Comparison of ENCODE assay signal across 8 cellular contexts in the genomic region with DNA sequence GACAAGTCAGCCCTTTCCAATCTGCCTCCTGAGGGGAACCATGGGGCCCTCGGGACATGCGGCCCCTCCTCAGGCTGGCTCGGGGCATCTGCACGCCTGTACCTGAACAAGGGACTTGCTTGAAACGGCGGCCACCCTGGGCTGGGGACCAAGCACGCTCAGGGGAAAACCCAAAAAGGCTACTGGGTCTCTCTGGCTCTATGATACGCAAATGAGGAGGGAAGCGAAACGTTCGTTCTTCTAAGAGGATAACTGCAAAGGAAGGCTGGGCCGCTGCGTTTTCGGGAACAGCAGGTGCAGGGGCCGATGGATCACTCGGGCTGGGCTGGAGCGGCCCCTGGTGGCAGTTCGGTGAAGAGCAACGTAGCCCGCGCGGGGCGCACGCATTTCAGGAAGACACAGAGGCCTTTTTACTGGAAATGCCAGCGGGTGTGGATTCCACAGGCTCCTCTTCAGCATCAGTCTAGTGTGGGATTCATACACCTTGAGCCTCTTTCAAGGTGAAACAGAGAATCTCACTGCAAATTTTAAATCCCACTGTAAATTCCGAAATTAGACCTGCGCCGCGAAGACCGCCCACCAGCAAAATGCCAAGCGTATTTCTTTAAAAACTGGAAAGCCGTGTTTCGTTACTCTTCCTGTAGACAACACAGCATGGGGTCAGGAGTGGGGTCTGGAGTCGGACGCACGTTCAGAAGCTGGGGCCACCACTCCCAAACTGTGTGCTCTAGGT. TPM values are rescaled to one million over a fixed set of nuclear protein-coding genes. Genes with fewer than 3 reads are reported as not detected.
DNase-seq lines count a peak whose midpoint lies in the region; ATAC-seq and TF ChIP-seq lines count a peak whose summit lies in the region.
"Not testable (repeated sequence)": the region's sequence is repeated elsewhere in the genome, so short reads cannot be mapped to it uniquely, and the experiment has no call there.

No MANE protein-coding gene starts in this region.

- peak; percentile 90 for TF ChIP-seq CTCF in GM12875 (IDR thresholded peaks at IDR 0.05; ENCODE audit: borderline replicate concordance, insufficient read depth, low read depth, low read length)
- TF ChIP-seq CTCF in heart left ventricle (IDR thresholded peaks at IDR 0.05), result peak; percentile 75 to 92 (median 86)
- TF ChIP-seq CTCF in progenitor cell of endocrine pancreas (IDR thresholded peaks at IDR 0.05; ENCODE audit: unreplicated experiment), result peak; percentile 92

- DNase-seq in NCI-H1436 treated with DMSO at 0.1 percent for 48 hours (lab: John Stamatoyannopoulos, UW) (peak; percentile 55), heart left ventricle (peak; percentile 59 to 85 (median 72)), progenitor cell of endocrine pancreas (ENCODE audit: low spot score, unreplicated experiment) (peak; percentile 78), ureter (ENCODE audit: low spot score) (peak; percentile 80)
- peak; percentile 79 for DNase-seq in T-helper 2 cell treated with Interferon-gamma antibody and Interleukin-4, amounts not matched to agents 5 μg/mL and 100 μg/mL, for 36 hours (ENCODE audit: low spot score)
- DNase-seq in activated naive CD8-positive, alpha-beta T cell treated with anti-CD3 and anti-CD28 coated beads, Interleukin-2, amount 50 U/mL, for 16 hours (ENCODE audit: low read depth, low spot score), result peak; percentile 72

- not testable (repeated sequence) for H3K36me3 Mint-ChIP-seq in T-helper 2 cell treated with Interferon-gamma antibody and Interleukin-4, amounts not matched to agents 5 μg/mL and 100 μg/mL, for 36 hours (ENCODE audit: low read depth); progenitor cell of endocrine pancreas (ENCODE audit: insufficient read depth)

- not testable (repeated sequence) for H3K27me3 Mint-ChIP-seq in T-helper 2 cell treated with Interferon-gamma antibody and Interleukin-4, amounts not matched to agents 5 μg/mL and 100 μg/mL, for 36 hours (ENCODE audit: low read depth)
- H3K27me3 Mint-ChIP-seq in progenitor cell of endocrine pancreas, result peaks cover 17% of the 10 kb centered on the region

- not testable (repeated sequence) for H3K4me3 ChIP-seq in GM12875 (ENCODE audit: low read depth, low read length); heart left ventricle

- not testable (repeated sequence) for H3K27me3 ChIP-seq in heart left ventricle

- not testable (repeated sequence) for H3K9me3 ChIP-seq in heart left ventricle

- H3K27ac ChIP-seq in heart left ventricle, result not testable (repeated sequence)

- peaks cover 0 to 19% (median 8%) of the 10 kb centered on the region in 12 donors for H3K4me1 ChIP-seq in heart left ventricle

- not testable (repeated sequence) for H3K9me3 Mint-ChIP-seq in T-helper 2 cell treated with Interferon-gamma antibody and Interleukin-4, amounts not matched to agents 5 μg/mL and 100 μg/mL, for 36 hours; progenitor cell of endocrine pancreas (ENCODE audit: low read depth)

- not testable (repeated sequence) for TF ChIP-seq POLR2A in heart left ventricle (IDR thresholded peaks at IDR 0.05)

- peak overlapping the region; percentile 40 for H3K4me3 Mint-ChIP-seq in T-helper 2 cell treated with Interferon-gamma antibody and Interleukin-4, amounts not matched to agents 5 μg/mL and 100 μg/mL, for 36 hours
- H3K4me3 Mint-ChIP-seq in progenitor cell of endocrine pancreas (ENCODE audit: low read depth), result not testable (repeated sequence)

- 30 to 45% (median 34%) methylated on average over 28 to 36 of the region's 36 CpGs for WGBS in heart left ventricle, 4 donors

- peak overlapping the region; percentile 66 for H3K27ac Mint-ChIP-seq in T-helper 2 cell treated with Interferon-gamma antibody and Interleukin-4, amounts not matched to agents 5 μg/mL and 100 μg/mL, for 36 hours
- not testable (repeated sequence) for H3K27ac Mint-ChIP-seq in progenitor cell of endocrine pancreas

- ATAC-seq in HG02678 (IDR thresholded peaks at IDR 0.05; ENCODE audit: unreplicated experiment) (peak; percentile 85), heart left ventricle (peak in 3 of 4 donors; percentile 17 to 36 (median 19))

- peaks cover 17% of the 10 kb centered on the region for H3K4me1 Mint-ChIP-seq in T-helper 2 cell treated with Interferon-gamma antibody and Interleukin-4, amounts not matched to agents 5 μg/mL and 100 μg/mL, for 36 hours (ENCODE audit: low read depth)
- not testable (repeated sequence) for H3K4me1 Mint-ChIP-seq in progenitor cell of endocrine pancreas (ENCODE audit: low read depth)

- not testable (repeated sequence) for H3K36me3 ChIP-seq in heart left ventricle

- intact Hi-C loops in heart left ventricle (cut with DNase I), result loop anchor here in 6 of 10 donors (1.0 to 10.0 kb wide), 9 partner anchors 37 to 135 kb away; no protein-coding TSS in a partner anchor

RNA-seq across cellular contexts. Expression of gene CA5A, which starts 27.0 kb away (rescaled TPM):
- total RNA-seq in heart left ventricle, result under 1 TPM in 2 of 9 donors, not detected in 7; 0.25 to 0.44 TPM
- polyA plus RNA-seq in heart left ventricle, result under 1 TPM in 1 of 2 donors, not detected in 1; 0.08 TPM
- total RNA-seq in progenitor cell of endocrine pancreas, result 0.36 TPM in 1 of 2 replicates, not detected in the other
- total RNA-seq in ureter, result not detected

RNA-seq across cellular contexts. Expression of gene SLC7A5, which starts 40.1 kb away (rescaled TPM):
- total RNA-seq in heart left ventricle, result 10 to 100 TPM in 1 of 9 donors, 1 to 10 TPM in 8; 1.7 to 12.2 (median 3.0) TPM
- polyA plus RNA-seq in heart left ventricle, result 1 to 10 TPM; 3.2 to 5.4 TPM
- 42.2 and 51.5 TPM in 2 replicates for total RNA-seq in progenitor cell of endocrine pancreas
- total RNA-seq in ureter, result 91.8 TPM

RNA-seq across cellular contexts. Expression of gene BANP, which starts 41.9 kb away (rescaled TPM):
- total RNA-seq in heart left ventricle (10 to 100 TPM; 11.9 to 20.7 (median 14.3) TPM), progenitor cell of endocrine pancreas (41.5 and 53.9 TPM in 2 replicates), ureter (30.9 TPM)
- 1 to 10 TPM; 7.2 to 9.2 TPM for polyA plus RNA-seq in heart left ventricle
